8 cellular contexts compared by ENCODE assay signal in the genomic region with DNA sequence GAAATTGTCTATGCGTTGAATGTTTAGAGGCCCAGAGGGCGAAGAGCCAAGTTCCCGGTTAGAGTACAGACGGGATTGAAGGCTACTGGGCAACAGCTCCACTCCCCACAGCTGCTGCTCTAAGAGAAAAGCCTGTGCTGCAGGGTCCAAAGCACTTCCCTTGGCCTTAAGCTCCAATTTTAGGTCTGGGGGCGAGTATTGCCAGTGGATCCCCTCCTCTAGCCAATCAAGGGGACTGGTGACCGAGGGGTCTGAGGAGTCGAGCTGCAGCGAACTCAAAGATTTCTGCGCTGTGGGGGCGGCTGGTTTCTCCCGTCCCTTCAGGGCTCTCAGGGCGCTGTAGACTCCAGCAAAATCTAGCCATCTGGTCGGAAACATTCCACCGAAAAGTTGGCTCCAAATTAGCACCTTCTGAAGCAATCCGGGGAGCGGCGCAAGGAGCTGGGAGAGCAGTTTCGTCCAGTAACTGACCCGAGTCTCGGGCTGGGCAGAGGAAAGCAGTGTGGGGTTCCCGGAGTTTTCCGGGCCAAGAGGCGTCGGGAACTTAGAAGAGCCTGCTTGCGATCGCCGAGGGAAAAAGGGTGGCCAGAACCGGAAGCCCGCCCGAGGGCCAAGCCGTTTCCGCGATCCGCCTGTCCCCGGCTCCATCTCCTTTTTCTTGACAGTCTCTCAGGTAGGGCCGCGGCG. TPM values are rescaled to one million over a fixed set of nuclear protein-coding genes. Genes with fewer than 3 reads are reported as not detected.
DNase-seq lines count a peak whose midpoint lies in the region; ATAC-seq, FAIRE-seq and TF ChIP-seq lines count a peak whose summit lies in the region.

No MANE protein-coding gene starts in this region.

- H3K9me2 ChIP-seq in Karpas-422 (replicated peaks; ENCODE audit: insufficient read depth, low read length): no peaks in the 10 kb centered on the region

- H3K4me3 Mint-ChIP-seq in naive B cell: peak overlapping the region; percentile 97 to 100 (median 98)

- H3K9ac ChIP-seq in Karpas-422 (ENCODE audit: low read length): peak overlapping the region; percentile 99

- H3K4me1 Mint-ChIP-seq in naive B cell: peaks cover 21 to 51% (median 32%) of the 10 kb centered on the region in 3 donors

- H3K79me2 ChIP-seq in Karpas-422 (ENCODE audit: low read length): peaks cover 57% of the 10 kb centered on the region

- no peak for TF ChIP-seq POLR2A in esophagus muscularis mucosa (IDR thresholded peaks at IDR 0.05; ENCODE audit: low read depth)

- H3K27ac Mint-ChIP-seq in naive B cell: peak overlapping the region; percentile 99 to 100 (median 100)

- H3K36me3 ChIP-seq in Karpas-422 (ENCODE audit: insufficient read depth, low read length) (peaks cover 25% of the 10 kb centered on the region), esophagus muscularis mucosa (peaks cover 0 to 16% (median under 1%) of the 10 kb centered on the region in 4 donors)

- intact Hi-C loops in esophagus muscularis mucosa (cut with DNase I): no loop called here

- peak overlapping the region; percentile 81 for H3K4me2 ChIP-seq in Karpas-422 (ENCODE audit: low read depth, low read length, poor library complexity, severe bottlenecking)

- H3K9me3 ChIP-seq in Karpas-422 (ENCODE audit: low read length) (no peaks in the 10 kb centered on the region), esophagus muscularis mucosa (no peaks in the 10 kb centered on the region)

- ATAC-seq in GM21825 (IDR thresholded peaks at IDR 0.05; ENCODE audit: unreplicated experiment) (peak; percentile 21), naive B cell (ENCODE audit: low read depth in 2 of 2) (peak; percentile 10 to 12)

- WGBS in esophagus muscularis mucosa: 1% methylated on average over 20 of the region's 38 CpGs

- no peaks in the 10 kb centered on the region for H3K27me3 ChIP-seq in Karpas-422 (ENCODE audit: low read length)
- no peaks in the 10 kb centered on the region for H3K27me3 ChIP-seq in esophagus muscularis mucosa

- DNase-seq in NOMO-1 (lab: John Stamatoyannopoulos, UW; ENCODE audit: unreplicated experiment in 2 of 2) (peak; percentile 31 to 48), NOMO-1 treated with dmso at 0.1 percent for 144 hours (lab: John Stamatoyannopoulos, UW; ENCODE audit: unreplicated experiment) (no peak), Karpas-422 (peak; percentile 72), esophagus muscularis mucosa (ENCODE audit: extremely low spot score) (no peak), naive B cell (peak; percentile 15), urothelium cell line (ENCODE audit: low spot score) (peak; percentile 47)
- peak; percentile 65 for DNase-seq in activated CD8-positive, alpha-beta memory T cell treated with anti-CD3 and anti-CD28 coated beads for 24 hours

- H3K36me3 Mint-ChIP-seq in naive B cell: peaks cover 0 to 17% of the 10 kb centered on the region in 2 donors

- FAIRE-seq in urothelium cell line (lab: Jason Lieb, UNC): no peak

- H2AFZ ChIP-seq in Karpas-422 (ENCODE audit: low read length): peak overlapping the region; percentile 69; the same call in 1 of the 2 replicates

- no peaks in the 10 kb centered on the region for H3K9me3 Mint-ChIP-seq in naive B cell

- H4K20me1 ChIP-seq in Karpas-422 (ENCODE audit: insufficient read depth, low read depth, low read length): peaks cover 50% of the 10 kb centered on the region

- no peak for TF ChIP-seq EP300 in esophagus muscularis mucosa (IDR thresholded peaks at IDR 0.05)

- TF ChIP-seq CTCF in esophagus muscularis mucosa (IDR thresholded peaks at IDR 0.05): no peak

- H3K4me1 ChIP-seq in Karpas-422 (ENCODE audit: low read length) (peaks cover 27% of the 10 kb centered on the region), esophagus muscularis mucosa (peaks cover 15 to 22% (median 21%) of the 10 kb centered on the region in 4 donors)

- H3K4me3 ChIP-seq in Karpas-422 (ENCODE audit: low read length) (peak overlapping the region; percentile 98), esophagus muscularis mucosa (peak overlapping the region; percentile 71 to 98 (median 90))

- H3K27ac ChIP-seq in Karpas-422 (ENCODE audit: low read length) (peak overlapping the region; percentile 85), esophagus muscularis mucosa (replicated peaks in 1 of 4) (peak overlapping the region; percentile 98 to 99 (median 98))

- no peaks in the 10 kb centered on the region for H3K27me3 Mint-ChIP-seq in naive B cell

RNA-seq across cellular contexts. Expression of a gene that starts 0.7 kb away (rescaled TPM):
- 34.7 and 53.5 TPM in 2 replicates for total RNA-seq in Karpas-422 (2014; rRNA removed; shearing (Covaris generic); ENCODE audit: low replicate concordance)
- total RNA-seq in esophagus muscularis mucosa: 10 to 100 TPM; 42.8 to 56.4 (median 51.4) TPM
- 10 to 100 TPM; 18.5 to 39.0 (median 33.0) TPM for polyA plus RNA-seq in naive B cell (ENCODE audit: low read depth in 6 of 6)

RNA-seq across cellular contexts. Expression of a gene that starts 51.2 kb away (rescaled TPM):
- 0.30 TPM in 1 of 2 replicates, not detected in the other for total RNA-seq in Karpas-422 (2014; rRNA removed; shearing (Covaris generic); ENCODE audit: low replicate concordance)
- total RNA-seq in esophagus muscularis mucosa: 10 to 100 TPM; 11.9 to 22.4 (median 15.9) TPM
- polyA plus RNA-seq in naive B cell (ENCODE audit: low read depth in 6 of 6): under 1 TPM in 1 of 6 donors, not detected in 5; 0.09 TPM

Comparison
In these comparisons a context has a peak if more than half of its experiments do, and no peak if none do; other contexts are left out.
1. DNase-seq: peak in NOMO-1 (2 of 2), Karpas-422 (single experiment), activated CD8-positive, alpha-beta memory T cell treated with anti-CD3 and anti-CD28 coated beads for 24 hours (single experiment), naive B cell (single experiment) and urothelium cell line (single experiment); none in NOMO-1 treated with dmso at 0.1 percent for 144 hours (single experiment) and esophagus muscularis mucosa (single experiment).